Comparison of ENCODE assay signal across 23 cellular contexts in the genomic region with DNA sequence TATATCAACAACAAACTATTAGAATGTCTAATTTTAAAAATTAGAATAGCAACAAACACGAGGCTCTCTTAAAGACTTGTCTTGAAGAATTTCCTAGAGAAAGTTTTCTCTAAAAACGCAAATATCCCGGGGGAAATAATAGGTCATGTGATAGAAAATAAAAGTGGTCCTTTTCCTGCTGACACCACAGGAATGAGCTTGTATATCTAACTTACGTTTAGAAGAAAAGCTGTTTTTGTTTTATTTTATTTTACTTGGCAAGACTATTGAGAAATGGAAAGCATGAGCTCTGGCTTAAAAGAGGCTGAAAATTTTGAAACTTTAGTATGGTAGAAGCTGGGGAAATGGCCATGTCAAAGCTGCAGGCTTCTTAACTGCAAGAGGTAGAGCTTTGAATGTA.
"Had no signal": no experiment of that assay in that cellular context is flagged by ENCODE, and none has a peak within 500 bp of the region (broad histone marks: within the 10 kb centered on the region; RNA-seq: fewer than 3 reads in every experiment).

No MANE protein-coding gene starts in this region.

- H3K27me3 ChIP-seq: MG63, Peyer's patch, SJSA1 had no signal

- DNase-seq: activated CD4-positive, alpha-beta T cell treated with anti-CD3 and anti-CD28 coated beads for 48 hours; activated CD4-positive, alpha-beta T cell treated with anti-CD3 and anti-CD28 coated beads, Interleukin-2, amount 50 U/mL, for 4 hours; activated CD4-positive, CD25-positive, alpha-beta regulatory T cell treated with anti-CD3 and anti-CD28 coated beads, Interleukin-2, amount 50 U/mL, for 72 hours; activated CD8-positive, alpha-beta memory T cell treated with anti-CD3 and anti-CD28 coated beads, Interleukin-2, amount 50 U/mL, for 48 hours; activated CD8-positive, alpha-beta T cell treated with anti-CD3 and anti-CD28 coated beads, Interleukin-2, amount 10 ng/mL, durations not matched to agents 7 days and 5 days; activated naive CD4-positive, alpha-beta T cell treated with anti-CD3 and anti-CD28 coated beads, Interleukin-2, amount 50 U/mL, for 16 hours; activated naive CD8-positive, alpha-beta T cell treated with anti-CD3 and anti-CD28 coated beads, Interleukin-2, amount 10 ng/mL, durations not matched to agents 7 days and 5 days; activated T-cell treated with anti-CD3 and anti-CD28 coated beads, Interleukin-2, amount 50 U/mL, for 1 hour; adrenal gland; anterior cingulate cortex; KG1; MG63; NCI-H1105 treated with DMSO at 0.1 percent for 48 hours; NCI-H1436 treated with DMSO at 0.1 percent for 48 hours; NCI-H187; NCI-H2081; NCI-H510A treated with DMSO at 0.1 percent for 48 hours; NCI-H69; NK-92 treated with Interleukin-12 subunit alpha and Interleukin-12 subunit beta, amount 100 ng/mL, for 24 hours; OCI-M1; Peyer's patch; SHP77 had no signal

- H3K27ac ChIP-seq: adrenal gland, Peyer's patch, SJSA1 had no signal

- H3K9me3 ChIP-seq: adrenal gland, MG63, Peyer's patch, SJSA1 had no signal

- H3K4me3 ChIP-seq: adrenal gland, MG63, Peyer's patch, SJSA1 had no signal

- H3K36me3 ChIP-seq: adrenal gland, MG63, Peyer's patch, SJSA1 had no signal

- H3K4me1 ChIP-seq: adrenal gland, Peyer's patch, SJSA1 had no signal
